9 cellular contexts compared by ENCODE assay signal in the genomic region with DNA sequence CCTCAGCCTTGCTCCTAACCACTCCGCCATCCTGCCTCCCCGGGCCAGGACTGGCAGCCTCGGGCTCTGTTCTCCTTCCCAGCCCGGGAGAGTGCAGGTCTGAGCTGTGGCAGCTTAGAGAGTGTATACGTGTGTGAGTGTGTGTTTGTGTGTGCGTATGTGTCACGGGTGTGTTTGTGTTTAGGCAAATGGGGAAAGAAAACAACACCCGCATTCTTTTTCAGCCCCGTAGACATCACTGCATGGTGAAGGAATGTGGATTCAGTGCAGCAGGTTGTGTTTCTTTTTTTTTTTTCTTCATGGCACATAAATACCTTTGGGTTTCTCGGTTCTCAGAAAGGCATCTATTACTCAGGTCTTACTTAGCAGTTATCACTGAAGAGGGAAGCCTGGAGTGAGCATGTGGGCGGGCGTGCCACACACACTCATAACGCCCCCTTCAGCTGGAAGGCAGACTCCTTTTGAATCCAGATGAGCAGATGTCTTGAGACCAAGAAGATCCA. TPM values are rescaled to one million over a fixed set of nuclear protein-coding genes. Genes with fewer than 3 reads are reported as not detected.
DNase-seq lines count a peak whose midpoint lies in the region; FAIRE-seq and TF ChIP-seq lines count a peak whose summit lies in the region.
"Had no signal": no experiment of that assay in that cellular context is flagged by ENCODE, and none has a peak within 500 bp of the region (broad histone marks: within the 10 kb centered on the region; RNA-seq: fewer than 3 reads in every experiment).

No MANE protein-coding gene starts in this region.

- H3K36me3 ChIP-seq in trophoblast cell (ENCODE audit: control insufficient read depth in 1 of 2, insufficient read depth in 2 of 2, low read length in 2 of 2) = no peaks in the 10 kb centered on the region

- H3K79me2 ChIP-seq in trophoblast cell (ENCODE audit: control insufficient read depth, insufficient read depth, low read length, poor library complexity) = no peaks in the 10 kb centered on the region

- H3K4me3 ChIP-seq in epithelial cell of esophagus (ENCODE audit: low read length) (no peak overlapping the region), trophoblast cell (ENCODE audit: low read depth, low read length) (no peak overlapping the region)
- H3K4me3 ChIP-seq: SK-N-MC had no signal

- no peak overlapping the region for H2AK5ac ChIP-seq in trophoblast cell (ENCODE audit: low read length)

- DNase-seq in H54 (ENCODE audit: insufficient read length, low spot score) (peak; percentile 15), OCI-M1 (lab: John Stamatoyannopoulos, UW) (peak; percentile 48), epithelial cell of esophagus (ENCODE audit: low read depth) (peak; percentile 53), trophoblast cell (peak in 1 of 2 donors; percentile 27), NCI-H526 treated with DMSO at 0.1 percent for 48 hours (lab: John Stamatoyannopoulos, UW) (no peak), NCI-H1436 (lab: John Stamatoyannopoulos, UW) (no peak)
- no peak for DNase-seq in T-helper 2 cell treated with Interferon-gamma antibody and Interleukin-4, amounts not matched to agents 5 μg/mL and 100 μg/mL, for 36 hours (ENCODE audit: low spot score)

- peaks cover 8 to 19% of the 10 kb centered on the region in 2 experiments for H3K4me1 ChIP-seq in trophoblast cell (ENCODE audit: control insufficient read depth in 1 of 2, insufficient read depth in 2 of 2, low read length in 2 of 2)

- H4K12ac ChIP-seq in trophoblast cell (ENCODE audit: low read depth, low read length) = no peak overlapping the region

- no peak for TF ChIP-seq POLR2A in H54 (IDR thresholded peaks at IDR 0.05; ENCODE audit: low read depth, low read length)

- H2AFZ ChIP-seq in trophoblast cell (ENCODE audit: insufficient read depth, low read length, poor library complexity) = no peak overlapping the region

- H3K14ac ChIP-seq in trophoblast cell (ENCODE audit: low read length) = no peak overlapping the region

- no peak overlapping the region for H3K9ac ChIP-seq in trophoblast cell (ENCODE audit: low read length)

- no peak overlapping the region for H3K4ac ChIP-seq in trophoblast cell (ENCODE audit: low read depth, low read length)

- H3K27ac Mint-ChIP-seq in T-helper 2 cell treated with Interferon-gamma antibody and Interleukin-4, amounts not matched to agents 5 μg/mL and 100 μg/mL, for 36 hours = no peak overlapping the region
- H3K27ac Mint-ChIP-seq: natural killer cell treated with Interleukin-12 subunit alpha and Interleukin-12 subunit beta and Interleukin-15 and Interleukin-18, amount 100 ng/mL, for 72 hours had no signal

- no CpG with 5 or more reads among the region's 13 CpGs for WGBS in trophoblast cell (ENCODE audit: extremely low coverage, insufficient coverage, insufficient read length)

- H3K36me3 Mint-ChIP-seq in T-helper 2 cell treated with Interferon-gamma antibody and Interleukin-4, amounts not matched to agents 5 μg/mL and 100 μg/mL, for 36 hours (ENCODE audit: low read depth) = no peaks in the 10 kb centered on the region
- H3K36me3 Mint-ChIP-seq: natural killer cell treated with Interleukin-12 subunit alpha and Interleukin-12 subunit beta and Interleukin-15 and Interleukin-18, amount 100 ng/mL, for 72 hours had no signal

- no peaks in the 10 kb centered on the region for H3K27me3 Mint-ChIP-seq in T-helper 2 cell treated with Interferon-gamma antibody and Interleukin-4, amounts not matched to agents 5 μg/mL and 100 μg/mL, for 36 hours (ENCODE audit: low read depth)
- H3K27me3 Mint-ChIP-seq: natural killer cell treated with Interleukin-12 subunit alpha and Interleukin-12 subunit beta and Interleukin-15 and Interleukin-18, amount 100 ng/mL, for 72 hours had no signal

- no peak overlapping the region for H3K18ac ChIP-seq in trophoblast cell (ENCODE audit: low read length)

- no peak for FAIRE-seq in H54 (lab: Jason Lieb, UNC)

- H3K23ac ChIP-seq in trophoblast cell (ENCODE audit: low read length) = no peak overlapping the region

- no peaks in the 10 kb centered on the region for H3K27me3 ChIP-seq in trophoblast cell (ENCODE audit: insufficient read depth, low read length)

- H3K4me1 Mint-ChIP-seq in T-helper 2 cell treated with Interferon-gamma antibody and Interleukin-4, amounts not matched to agents 5 μg/mL and 100 μg/mL, for 36 hours (ENCODE audit: low read depth) = peaks cover 2% of the 10 kb centered on the region

- H2BK12ac ChIP-seq in trophoblast cell (ENCODE audit: low read length) = no peak overlapping the region

- no peaks in the 10 kb centered on the region for H3K79me1 ChIP-seq in trophoblast cell (ENCODE audit: low read length)

- peaks cover 2% of the 10 kb centered on the region for H3K9me3 ChIP-seq in trophoblast cell (ENCODE audit: insufficient read depth, low read depth, low read length)

- H3K4me3 Mint-ChIP-seq in T-helper 2 cell treated with Interferon-gamma antibody and Interleukin-4, amounts not matched to agents 5 μg/mL and 100 μg/mL, for 36 hours = no peak overlapping the region
- H3K4me3 Mint-ChIP-seq: natural killer cell treated with Interleukin-12 subunit alpha and Interleukin-12 subunit beta and Interleukin-15 and Interleukin-18, amount 100 ng/mL, for 72 hours had no signal

- no peaks in the 10 kb centered on the region for H3K9me3 Mint-ChIP-seq in T-helper 2 cell treated with Interferon-gamma antibody and Interleukin-4, amounts not matched to agents 5 μg/mL and 100 μg/mL, for 36 hours
- H3K9me3 Mint-ChIP-seq: natural killer cell treated with Interleukin-12 subunit alpha and Interleukin-12 subunit beta and Interleukin-15 and Interleukin-18, amount 100 ng/mL, for 72 hours had no signal

- H2BK5ac ChIP-seq in trophoblast cell (ENCODE audit: low read depth, low read length, poor library complexity) = no peak overlapping the region

- no peak overlapping the region for H4K8ac ChIP-seq in trophoblast cell (ENCODE audit: low read depth, low read length)

- H4K91ac ChIP-seq in trophoblast cell (ENCODE audit: low read depth, low read length) = peak overlapping the region; percentile 3

- no peak for TF ChIP-seq CTCF in epithelial cell of esophagus (IDR thresholded peaks at IDR 0.05; ENCODE audit: insufficient read depth, low read depth, low read length, missing control alignments)

- H3K27ac ChIP-seq in trophoblast cell (ENCODE audit: low read depth, low read length) = peak overlapping the region; percentile 49
- H3K27ac ChIP-seq: SK-N-MC had no signal

- H2BK120ac ChIP-seq in trophoblast cell (ENCODE audit: insufficient read depth, low read length, poor library complexity) = no peak overlapping the region

- peak overlapping the region; percentile 11 for H3K4me2 ChIP-seq in trophoblast cell (ENCODE audit: low read length)

RNA-seq across cellular contexts. Expression of a gene that starts 44.2 kb away (rescaled TPM):
- polyA plus RNA-seq in trophoblast cell (2013) = 2.7 and 3.4 TPM in 2 replicates

Comparison
In these comparisons a context has a peak if more than half of its experiments do, and no peak if none do; other contexts are left out.
1. DNase-seq: peak in H54 (single experiment), OCI-M1 (single experiment) and epithelial cell of esophagus (single experiment); none in T-helper 2 cell treated with Interferon-gamma antibody and Interleukin-4, amounts not matched to agents 5 μg/mL and 100 μg/mL, for 36 hours (single experiment), NCI-H526 treated with DMSO at 0.1 percent for 48 hours (single experiment) and NCI-H1436 (single experiment).